In the genomic region with DNA sequence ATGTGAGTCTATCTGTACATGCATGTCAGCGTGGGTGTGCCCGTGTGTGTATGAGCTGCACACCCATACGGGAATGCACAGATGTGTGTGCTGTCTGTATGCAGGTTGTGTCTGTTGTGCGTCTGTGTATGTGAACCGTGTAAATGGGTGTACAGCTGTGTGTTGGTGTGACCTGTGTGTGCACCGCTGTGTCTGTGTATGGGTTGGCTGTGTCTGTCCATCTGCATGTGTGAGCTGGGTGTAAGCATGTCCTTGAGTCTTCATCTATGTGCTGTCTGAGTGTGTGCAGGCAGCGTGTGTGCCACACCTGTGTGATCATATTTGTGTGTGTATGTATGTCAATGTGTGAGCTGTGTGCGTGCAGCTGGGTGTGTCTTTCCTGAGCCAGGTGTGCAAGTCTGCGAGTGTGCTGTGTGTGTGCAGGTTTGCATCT, we compare ENCODE assay signal across 1 cellular context.
TF ChIP-seq lines count a peak whose summit lies in the region.

No MANE protein-coding gene starts in this region.

TF ChIP-seq in GM12878, 131 proteins besides CTCF, POLR2A, EP300 and RAD21:
- TF ChIP-seq NR2C2 (IDR thresholded peaks at IDR 0.05; ENCODE audit: borderline replicate concordance, control insufficient read depth, insufficient read length, low read depth) = peak; percentile 45
- TF ChIP-seq, protein P1, sequence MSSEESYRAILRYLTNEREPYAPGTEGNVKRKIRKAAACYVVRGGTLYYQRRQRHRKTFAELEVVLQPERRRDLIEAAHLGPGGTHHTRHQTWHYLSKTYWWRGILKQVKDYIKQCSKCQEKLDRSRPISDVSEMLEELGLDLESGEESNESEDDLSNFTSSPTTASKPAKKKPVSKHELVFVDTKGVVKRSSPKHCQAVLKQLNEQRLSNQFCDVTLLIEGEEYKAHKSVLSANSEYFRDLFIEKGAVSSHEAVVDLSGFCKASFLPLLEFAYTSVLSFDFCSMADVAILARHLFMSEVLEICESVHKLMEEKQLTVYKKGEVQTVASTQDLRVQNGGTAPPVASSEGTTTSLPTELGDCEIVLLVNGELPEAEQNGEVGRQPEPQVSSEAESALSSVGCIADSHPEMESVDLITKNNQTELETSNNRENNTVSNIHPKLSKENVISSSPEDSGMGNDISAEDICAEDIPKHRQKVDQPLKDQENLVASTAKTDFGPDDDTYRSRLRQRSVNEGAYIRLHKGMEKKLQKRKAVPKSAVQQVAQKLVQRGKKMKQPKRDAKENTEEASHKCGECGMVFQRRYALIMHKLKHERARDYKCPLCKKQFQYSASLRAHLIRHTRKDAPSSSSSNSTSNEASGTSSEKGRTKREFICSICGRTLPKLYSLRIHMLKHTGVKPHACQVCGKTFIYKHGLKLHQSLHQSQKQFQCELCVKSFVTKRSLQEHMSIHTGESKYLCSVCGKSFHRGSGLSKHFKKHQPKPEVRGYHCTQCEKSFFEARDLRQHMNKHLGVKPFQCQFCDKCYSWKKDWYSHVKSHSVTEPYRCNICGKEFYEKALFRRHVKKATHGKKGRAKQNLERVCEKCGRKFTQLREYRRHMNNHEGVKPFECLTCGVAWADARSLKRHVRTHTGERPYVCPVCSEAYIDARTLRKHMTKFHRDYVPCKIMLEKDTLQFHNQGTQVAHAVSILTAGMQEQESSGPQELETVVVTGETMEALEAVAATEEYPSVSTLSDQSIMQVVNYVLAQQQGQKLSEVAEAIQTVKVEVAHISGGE (CRISPR knock-in tag; IDR thresholded peaks at IDR 0.05) = no peak
